Comparison of ENCODE assay signal across 26 cellular contexts in the genomic region with DNA sequence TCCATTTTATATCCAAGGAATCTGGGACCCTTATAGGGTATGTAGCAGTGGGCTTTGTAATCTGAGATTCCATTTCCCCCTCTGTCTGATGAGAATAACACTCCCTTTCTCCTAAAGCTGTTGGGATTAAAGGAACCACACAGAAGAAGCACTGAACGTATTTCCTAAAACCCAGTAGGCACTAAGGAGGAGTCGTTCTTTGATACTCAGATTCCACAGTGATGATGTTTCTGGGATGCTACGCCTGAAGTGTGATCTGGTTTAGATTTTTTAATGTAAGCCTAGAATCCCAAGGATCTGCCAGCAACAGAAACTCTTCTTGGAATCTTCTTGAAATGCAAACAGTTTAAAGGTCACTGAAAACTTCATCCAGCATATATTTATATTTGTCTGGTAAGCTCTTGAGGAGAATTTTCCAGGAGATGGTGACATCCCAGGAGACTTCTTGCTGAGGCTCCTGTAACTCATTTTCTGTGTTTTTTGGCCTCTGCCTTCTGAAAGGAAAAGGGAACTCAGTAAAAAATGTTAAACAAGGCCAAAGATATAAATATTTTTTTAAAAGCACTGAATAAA.
DNase-seq lines count a peak whose midpoint lies in the region; ATAC-seq lines count a peak whose summit lies in the region.
"Had no signal": no experiment of that assay in that cellular context is flagged by ENCODE, and none has a peak within 500 bp of the region (broad histone marks: within the 10 kb centered on the region; RNA-seq: fewer than 3 reads in every experiment).

No MANE protein-coding gene starts in this region.

- H3K4me1 ChIP-seq in naive thymus-derived CD4-positive, alpha-beta T cell (ENCODE audit: control insufficient read depth in 2 of 2, insufficient read depth in 2 of 2, low read length in 2 of 2) = no peaks in the 10 kb centered on the region
- H3K4me1 ChIP-seq: right lobe of liver had no signal

- H3K27ac ChIP-seq in naive thymus-derived CD4-positive, alpha-beta T cell (ENCODE audit: low read depth, low read length) = no peak overlapping the region
- H3K27ac ChIP-seq: right lobe of liver, testis had no signal

- H3K27me3 Mint-ChIP-seq in naive thymus-derived CD4-positive, alpha-beta T cell = peaks cover 0 to 2% (median 0%) of the 10 kb centered on the region in 5 donors
- H3K27me3 Mint-ChIP-seq: activated naive CD8-positive, alpha-beta T cell; CD4-positive, alpha-beta memory T cell had no signal

- peaks cover 0 to 28% (median 10%) of the 10 kb centered on the region in 11 donors for H3K9me3 Mint-ChIP-seq in naive thymus-derived CD4-positive, alpha-beta T cell

- H3K9me3 ChIP-seq in naive thymus-derived CD4-positive, alpha-beta T cell (ENCODE audit: control insufficient read depth in 2 of 3, low read length in 3 of 3) = no peaks in the 10 kb centered on the region
- H3K9me3 ChIP-seq: right lobe of liver, SK-N-SH, testis had no signal

- H3K4me1 Mint-ChIP-seq in naive thymus-derived CD4-positive, alpha-beta T cell = peaks cover 8 to 31% (median 22%) of the 10 kb centered on the region in 7 donors
- H3K4me1 Mint-ChIP-seq: neural crest cell had no signal

- no peaks in the 10 kb centered on the region for H3K27me3 ChIP-seq in naive thymus-derived CD4-positive, alpha-beta T cell (ENCODE audit: control insufficient read depth in 2 of 2, insufficient read depth in 2 of 2, low read length in 2 of 2)
- H3K27me3 ChIP-seq: right lobe of liver, testis had no signal

- POLR2A ChIA-PET in naive thymus-derived CD4-positive, alpha-beta T cell (lab: Charles Lee) = no interaction called here

- H3K36me3 Mint-ChIP-seq in naive thymus-derived CD4-positive, alpha-beta T cell = peaks cover 0 to 19% (median 4%) of the 10 kb centered on the region in 5 donors
- H3K36me3 Mint-ChIP-seq: CD4-positive, alpha-beta memory T cell had no signal

- no peak overlapping the region for H3K4me3 ChIP-seq in naive thymus-derived CD4-positive, alpha-beta T cell (ENCODE audit: low read length)
- H3K4me3 ChIP-seq: right lobe of liver, testis had no signal

- CTCF ChIA-PET in naive thymus-derived CD4-positive, alpha-beta T cell (lab: Charles Lee) = no interaction called here

- DNase-seq in left ventricle myocardium superior (no peak), Right ventricle myocardium inferior (ENCODE audit: missing footprints) (no peak), fibroblast of the conjunctiva (ENCODE audit: low read depth) (peak; percentile 84), putamen (ENCODE audit: low spot score) (peak; percentile 8), COLO668 (lab: John Stamatoyannopoulos, UW; ENCODE audit: unreplicated experiment) (no peak)
- no peak for DNase-seq in naive thymus-derived CD4-positive, alpha-beta T cell
- no peak for DNase-seq in activated CD4-positive, CD25-positive, alpha-beta regulatory T cell treated with anti-CD3 and anti-CD28 coated beads, Interleukin-2, amount 50 U/mL, for 72 hours
- DNase-seq: 8988T; activated CD4-positive, alpha-beta memory T cell treated with anti-CD3 and anti-CD28 coated beads, Interleukin-2, amount 10 ng/mL, durations not matched to agents 7 days and 5 days; activated CD8-positive, alpha-beta memory T cell treated with anti-CD3 and anti-CD28 coated beads, Interleukin-2, amount 50 U/mL, for 48 hours; CD4-positive, alpha-beta memory T cell; cerebellar nuclear complex; DMS 273 treated with DMSO at 0.1 percent for 48 hours; NCI-H1436 treated with DMSO at 0.1 percent for 48 hours; NCI-H2107; NCI-H446; NCI-H82; right lobe of liver; SK-N-SH; stimulated activated naive CD4-positive, alpha-beta T cell; testis had no signal

- intact Hi-C loops in left ventricle myocardium superior (cut with micrococcal nuclease) (no loop called here), Right ventricle myocardium inferior (cut with DNase I) (no loop called here)
- intact Hi-C loops in naive thymus-derived CD4-positive, alpha-beta T cell (cut with micrococcal nuclease) = no loop called here

- no peak overlapping the region for H3K4me3 Mint-ChIP-seq in naive thymus-derived CD4-positive, alpha-beta T cell
- H3K4me3 Mint-ChIP-seq: activated CD4-positive, alpha-beta memory T cell treated with anti-CD3 and anti-CD28 coated beads, Interleukin-2, amount 10 ng/mL, durations not matched to agents 7 days and 5 days; activated naive CD8-positive, alpha-beta T cell; CD4-positive, alpha-beta memory T cell; neural crest cell; T-helper 1 cell treated with Interleukin-12 subunit alpha and Interleukin-12 subunit beta and Interleukin-4 antibody, amounts not matched to agents 30 μg/mL and 1 μg/mL, for 36 hours had no signal

- no peaks in the 10 kb centered on the region for H3K36me3 ChIP-seq in naive thymus-derived CD4-positive, alpha-beta T cell (ENCODE audit: control insufficient read depth in 2 of 3, insufficient read depth in 3 of 3, low read length in 3 of 3)
- H3K36me3 ChIP-seq: right lobe of liver had no signal

- ATAC-seq in left ventricle myocardium superior = peak; percentile 26
- ATAC-seq in Right ventricle myocardium inferior = no peak
- no peak for ATAC-seq in GM18870 (IDR thresholded peaks at IDR 0.05; ENCODE audit: unreplicated experiment)
- ATAC-seq in naive thymus-derived CD4-positive, alpha-beta T cell = no peak
- ATAC-seq: activated CD4-positive, CD25-positive, alpha-beta regulatory T cell treated with anti-CD3 and anti-CD28 coated beads, Interleukin-2, amount 50 U/mL, for 24 hours; right lobe of liver had no signal

- no peak overlapping the region for H3K27ac Mint-ChIP-seq in naive thymus-derived CD4-positive, alpha-beta T cell
- H3K27ac Mint-ChIP-seq: activated CD4-positive, alpha-beta memory T cell treated with anti-CD3 and anti-CD28 coated beads, Interleukin-2, amount 10 ng/mL, durations not matched to agents 7 days and 5 days; activated naive CD8-positive, alpha-beta T cell; T-helper 1 cell treated with Interleukin-12 subunit alpha and Interleukin-12 subunit beta and Interleukin-4 antibody, amounts not matched to agents 30 μg/mL and 1 μg/mL, for 36 hours had no signal

Comparison
In these comparisons a context has a peak if more than half of its experiments do, and no peak if none do; other contexts are left out.
1. DNase-seq: peak in fibroblast of the conjunctiva (single experiment) and putamen (single experiment); none in left ventricle myocardium superior (single experiment), Right ventricle myocardium inferior (single experiment), naive thymus-derived CD4-positive, alpha-beta T cell (0 of 9), activated CD4-positive, CD25-positive, alpha-beta regulatory T cell treated with anti-CD3 and anti-CD28 coated beads, Interleukin-2, amount 50 U/mL, for 72 hours (single experiment) and COLO668 (single experiment).